28 cellular contexts compared by ENCODE assay signal in genomic region chr3:152973575-152973974, GRCh38.
"Had no signal": no experiment of that assay in that cellular context is flagged by ENCODE, and none has a peak within 500 bp of the region (broad histone marks: within the 10 kb centered on the region; RNA-seq: fewer than 3 reads in every experiment).

No MANE protein-coding gene starts in this region.

- H3K9me3 ChIP-seq: ascending aorta, breast epithelium, esophagus squamous epithelium, gastroesophageal sphincter had no signal

- H3K27ac ChIP-seq: ascending aorta, breast epithelium, coronary artery, dorsolateral prefrontal cortex, epithelial cell of prostate, esophagus squamous epithelium, gastroesophageal sphincter had no signal

- ATAC-seq: activated CD4-positive, alpha-beta T cell treated with anti-CD3 and anti-CD28 coated beads for 36 hours; activated naive CD4-positive, alpha-beta T cell treated with anti-CD3 and anti-CD28 coated beads, Interleukin-2, amount 50 U/mL, for 72 hours; activated T-cell treated with anti-CD3 and anti-CD28 coated beads, Interleukin-2, amount 50 U/mL, for 72 hours; effector memory CD8-positive, alpha-beta T cell; gastroesophageal sphincter had no signal

- H3K4me3 Mint-ChIP-seq: activated CD4-positive, alpha-beta memory T cell treated with anti-CD3 and anti-CD28 coated beads for 36 hours; activated CD4-positive, alpha-beta T cell treated with anti-CD3 and anti-CD28 coated beads for 36 hours; activated CD4-positive, alpha-beta T cell treated with anti-CD3 and anti-CD28 coated beads, Interleukin-2, amount 10 ng/mL, durations not matched to agents 24 days and 14 days; activated naive CD4-positive, alpha-beta T cell treated with anti-CD3 and anti-CD28 coated beads, Interleukin-2, amount 10 ng/mL, durations not matched to agents 7 days and 5 days; activated naive CD8-positive, alpha-beta T cell treated with anti-CD3 and anti-CD28 coated beads, Interleukin-2, amount 10 ng/mL, durations not matched to agents 7 days and 5 days; activated T-cell treated with anti-CD3 and anti-CD28 coated beads, Interleukin-2, amount 50 U/mL, for 24 hours; activated T-cell treated with anti-CD3 and anti-CD28 coated beads, Interleukin-2, amount 50 U/mL, for 72 hours; brain; central memory CD8-positive, alpha-beta T cell; dendritic cell treated with granulocyte-macrophage colony-stimulating factor and Interleukin-4, amounts not matched to agents 40 ng/mL and 50 ng/mL, for 4 days; effector memory CD8-positive, alpha-beta T cell had no signal

- H3K4me1 Mint-ChIP-seq: activated CD4-positive, alpha-beta T cell treated with anti-CD3 and anti-CD28 coated beads for 36 hours; activated CD4-positive, alpha-beta T cell treated with anti-CD3 and anti-CD28 coated beads, Interleukin-2, amount 10 ng/mL, durations not matched to agents 24 days and 14 days; activated naive CD4-positive, alpha-beta T cell treated with anti-CD3 and anti-CD28 coated beads, Interleukin-2, amount 10 ng/mL, durations not matched to agents 7 days and 5 days; activated naive CD8-positive, alpha-beta T cell treated with anti-CD3 and anti-CD28 coated beads, Interleukin-2, amount 10 ng/mL, durations not matched to agents 7 days and 5 days; central memory CD8-positive, alpha-beta T cell had no signal

- H3K36me3 ChIP-seq: ascending aorta, breast epithelium, esophagus squamous epithelium, gastroesophageal sphincter had no signal

- H3K27me3 Mint-ChIP-seq: brain; dendritic cell treated with granulocyte-macrophage colony-stimulating factor and Interleukin-4, amounts not matched to agents 40 ng/mL and 50 ng/mL, for 4 days had no signal

- H3K36me3 Mint-ChIP-seq: activated CD4-positive, alpha-beta memory T cell treated with anti-CD3 and anti-CD28 coated beads for 36 hours; activated naive CD4-positive, alpha-beta T cell treated with anti-CD3 and anti-CD28 coated beads, Interleukin-2, amount 10 ng/mL, durations not matched to agents 7 days and 5 days; activated naive CD4-positive, alpha-beta T cell treated with anti-CD3 and anti-CD28 coated beads, Interleukin-2, amount 50 U/mL, for 72 hours; activated naive CD8-positive, alpha-beta T cell treated with anti-CD3 and anti-CD28 coated beads, Interleukin-2, amount 10 ng/mL, durations not matched to agents 7 days and 5 days; brain had no signal

- H3K27ac Mint-ChIP-seq: activated CD4-positive, alpha-beta memory T cell treated with anti-CD3 and anti-CD28 coated beads for 36 hours; activated CD4-positive, alpha-beta T cell treated with anti-CD3 and anti-CD28 coated beads for 36 hours; activated CD4-positive, alpha-beta T cell treated with anti-CD3 and anti-CD28 coated beads, Interleukin-2, amount 10 ng/mL, durations not matched to agents 24 days and 14 days; activated naive CD4-positive, alpha-beta T cell treated with anti-CD3 and anti-CD28 coated beads, Interleukin-2, amount 10 ng/mL, durations not matched to agents 7 days and 5 days; activated naive CD4-positive, alpha-beta T cell treated with anti-CD3 and anti-CD28 coated beads, Interleukin-2, amount 50 U/mL, for 72 hours; activated naive CD8-positive, alpha-beta T cell treated with anti-CD3 and anti-CD28 coated beads, Interleukin-2, amount 10 ng/mL, durations not matched to agents 7 days and 5 days; activated T-cell treated with anti-CD3 and anti-CD28 coated beads, Interleukin-2, amount 50 U/mL, for 24 hours; activated T-cell treated with anti-CD3 and anti-CD28 coated beads, Interleukin-2, amount 50 U/mL, for 72 hours; brain; dendritic cell treated with granulocyte-macrophage colony-stimulating factor and Interleukin-4, amounts not matched to agents 40 ng/mL and 50 ng/mL, for 4 days; effector memory CD8-positive, alpha-beta T cell had no signal

- H3K9me3 Mint-ChIP-seq: activated CD4-positive, alpha-beta memory T cell treated with anti-CD3 and anti-CD28 coated beads for 36 hours; activated CD4-positive, alpha-beta T cell treated with anti-CD3 and anti-CD28 coated beads, Interleukin-2, amount 10 ng/mL, durations not matched to agents 24 days and 14 days; activated naive CD4-positive, alpha-beta T cell treated with anti-CD3 and anti-CD28 coated beads, Interleukin-2, amount 10 ng/mL, durations not matched to agents 7 days and 5 days; activated naive CD4-positive, alpha-beta T cell treated with anti-CD3 and anti-CD28 coated beads, Interleukin-2, amount 50 U/mL, for 72 hours; activated naive CD8-positive, alpha-beta T cell treated with anti-CD3 and anti-CD28 coated beads, Interleukin-2, amount 10 ng/mL, durations not matched to agents 7 days and 5 days; activated T-cell treated with anti-CD3 and anti-CD28 coated beads, Interleukin-2, amount 50 U/mL, for 24 hours; activated T-cell treated with anti-CD3 and anti-CD28 coated beads, Interleukin-2, amount 50 U/mL, for 72 hours; central memory CD8-positive, alpha-beta T cell; dendritic cell treated with granulocyte-macrophage colony-stimulating factor and Interleukin-4, amounts not matched to agents 40 ng/mL and 50 ng/mL, for 4 days; effector memory CD8-positive, alpha-beta T cell had no signal

- H3K4me3 ChIP-seq: ascending aorta, breast epithelium, coronary artery, dorsolateral prefrontal cortex, esophagus squamous epithelium, gastroesophageal sphincter had no signal

- DNase-seq: activated CD4-positive, alpha-beta memory T cell treated with anti-CD3 and anti-CD28 coated beads for 36 hours; activated CD4-positive, alpha-beta T cell treated with anti-CD3 and anti-CD28 coated beads for 36 hours; activated CD4-positive, alpha-beta T cell treated with anti-CD3 and anti-CD28 coated beads, Interleukin-2, amount 10 ng/mL, durations not matched to agents 24 days and 14 days; activated CD4-positive, CD25-positive, alpha-beta regulatory T cell; activated CD4-positive, CD25-positive, alpha-beta regulatory T cell treated with anti-CD3 and anti-CD28 coated beads, Interleukin-2, amount 50 U/mL, for 72 hours; activated CD8-positive, alpha-beta memory T cell treated with anti-CD3 and anti-CD28 coated beads, Interleukin-2, amount 50 U/mL, for 48 hours; activated gamma-delta T cell; activated naive CD4-positive, alpha-beta T cell; activated naive CD4-positive, alpha-beta T cell treated with anti-CD3 and anti-CD28 coated beads, Interleukin-2, amount 10 ng/mL, durations not matched to agents 7 days and 5 days; activated naive CD8-positive, alpha-beta T cell treated with anti-CD3 and anti-CD28 coated beads, Interleukin-2, amount 10 ng/mL, durations not matched to agents 7 days and 5 days; activated T-cell treated with anti-CD3 and anti-CD28 coated beads for 4 hours; activated T-cell treated with anti-CD3 and anti-CD28 coated beads, Interleukin-2, amount 50 U/mL, for 24 hours; activated T-cell treated with anti-CD3 and anti-CD28 coated beads, Interleukin-2, amount 50 U/mL, for 72 hours; dorsolateral prefrontal cortex; effector memory CD8-positive, alpha-beta T cell; esophagus squamous epithelium; foreskin melanocyte; hippocampal formation; T-helper 2 cell had no signal
